In genomic region chrX:49260221-49260985, GRCh38 we compare ENCODE assay signal across 19 cellular contexts. TPM values are rescaled to one million over a fixed set of nuclear protein-coding genes. Genes with fewer than 3 reads are reported as not detected.
DNase-seq lines count a peak whose midpoint lies in the region; ATAC-seq and TF ChIP-seq lines count a peak whose summit lies in the region.
"Had no signal": no experiment of that assay in that cellular context is flagged by ENCODE, and none has a peak within 500 bp of the region (broad histone marks: within the 10 kb centered on the region; RNA-seq: fewer than 3 reads in every experiment).

No MANE protein-coding gene starts in this region.

- H3K9me3 Mint-ChIP-seq in T-helper 2 cell treated with Interferon-gamma antibody and Interleukin-4, amounts not matched to agents 5 μg/mL and 100 μg/mL, for 36 hours, result no peaks in the 10 kb centered on the region
- no peaks in the 10 kb centered on the region for H3K9me3 Mint-ChIP-seq in activated naive CD4-positive, alpha-beta T cell treated with anti-CD3 and anti-CD28 coated beads, Interleukin-2, amount 50 U/mL, for 24 hours
- H3K9me3 Mint-ChIP-seq in activated naive CD4-positive, alpha-beta T cell treated with anti-CD3 and anti-CD28 coated beads, Interleukin-2, amount 10 ng/mL, durations not matched to agents 7 days and 5 days, result no peaks in the 10 kb centered on the region
- H3K9me3 Mint-ChIP-seq in activated T-cell treated with anti-CD3 and anti-CD28 coated beads, Interleukin-2, amount 50 U/mL, for 4 hours, result no peaks in the 10 kb centered on the region
- H3K9me3 Mint-ChIP-seq: IgD-negative memory B cell had no signal

- TF ChIP-seq CTCF in osteoblast (IDR thresholded peaks at IDR 0.05; ENCODE audit: extremely low read depth, low read depth, low read length) (no peak), gastroesophageal sphincter (IDR thresholded peaks at IDR 0.05) (no peak)

- no peaks in the 10 kb centered on the region for H3K79me2 ChIP-seq in osteoblast (ENCODE audit: insufficient read depth, low read length)

- H2AFZ ChIP-seq in osteoblast (ENCODE audit: low read length), result no peak overlapping the region

- H3K4me1 ChIP-seq in osteoblast (ENCODE audit: insufficient read depth, low read length) (no peaks in the 10 kb centered on the region), gastroesophageal sphincter (no peaks in the 10 kb centered on the region)

- no peaks in the 10 kb centered on the region for H4K20me1 ChIP-seq in osteoblast (ENCODE audit: insufficient read depth, low read length)

- H3K27ac ChIP-seq in osteoblast (ENCODE audit: low read depth, low read length), result no peak overlapping the region
- H3K27ac ChIP-seq in gastroesophageal sphincter, result no peak overlapping the region

- no peak for DNase-seq in T-helper 2 cell treated with Interferon-gamma antibody and Interleukin-4, amounts not matched to agents 5 μg/mL and 100 μg/mL, for 36 hours (ENCODE audit: low spot score)
- DNase-seq in T-helper 2 cell (no peak), osteoblast (ENCODE audit: insufficient read length, low spot score, missing footprints) (peak; percentile 70)
- no peak for DNase-seq in activated naive CD4-positive, alpha-beta T cell treated with anti-CD3 and anti-CD28 coated beads, Interleukin-2, amount 10 ng/mL, durations not matched to agents 7 days and 5 days
- DNase-seq in activated T-cell treated with anti-CD3 and anti-CD28 coated beads, Interleukin-2, amount 50 U/mL, for 4 hours, result no peak
- DNase-seq: 8988T, DND-41, NCI-H1105 treated with DMSO at 0.1 percent for 48 hours, NCI-H1694 treated with DMSO at 0.1 percent for 48 hours, NCI-H226, NCI-H524 treated with DMSO at 0.1 percent for 48 hours had no signal

- peaks cover 34% of the 10 kb centered on the region for H3K4me1 Mint-ChIP-seq in T-helper 2 cell treated with Interferon-gamma antibody and Interleukin-4, amounts not matched to agents 5 μg/mL and 100 μg/mL, for 36 hours (ENCODE audit: low read depth)
- H3K4me1 Mint-ChIP-seq in activated naive CD4-positive, alpha-beta T cell treated with anti-CD3 and anti-CD28 coated beads, Interleukin-2, amount 50 U/mL, for 24 hours, result peaks cover 46% of the 10 kb centered on the region
- H3K4me1 Mint-ChIP-seq in activated naive CD4-positive, alpha-beta T cell treated with anti-CD3 and anti-CD28 coated beads, Interleukin-2, amount 10 ng/mL, durations not matched to agents 7 days and 5 days, result peaks cover 31% of the 10 kb centered on the region
- H3K4me1 Mint-ChIP-seq in activated T-cell treated with anti-CD3 and anti-CD28 coated beads, Interleukin-2, amount 50 U/mL, for 4 hours (ENCODE audit: low read depth), result peaks cover 47% of the 10 kb centered on the region

- TF ChIP-seq EP300 in gastroesophageal sphincter (IDR thresholded peaks at IDR 0.05), result no peak

- H3K27me3 ChIP-seq in osteoblast (ENCODE audit: insufficient read depth, low read length) (no peaks in the 10 kb centered on the region), gastroesophageal sphincter (no peaks in the 10 kb centered on the region)

- H3K27me3 Mint-ChIP-seq in T-helper 2 cell treated with Interferon-gamma antibody and Interleukin-4, amounts not matched to agents 5 μg/mL and 100 μg/mL, for 36 hours (ENCODE audit: low read depth), result no peaks in the 10 kb centered on the region
- H3K27me3 Mint-ChIP-seq in activated naive CD4-positive, alpha-beta T cell treated with anti-CD3 and anti-CD28 coated beads, Interleukin-2, amount 50 U/mL, for 24 hours, result no peaks in the 10 kb centered on the region
- H3K27me3 Mint-ChIP-seq in activated naive CD4-positive, alpha-beta T cell treated with anti-CD3 and anti-CD28 coated beads, Interleukin-2, amount 10 ng/mL, durations not matched to agents 7 days and 5 days, result no peaks in the 10 kb centered on the region
- H3K27me3 Mint-ChIP-seq in activated T-cell treated with anti-CD3 and anti-CD28 coated beads, Interleukin-2, amount 50 U/mL, for 4 hours (ENCODE audit: low read depth), result no peaks in the 10 kb centered on the region

- H3K36me3 ChIP-seq in osteoblast (ENCODE audit: insufficient read depth, low read length) (no peaks in the 10 kb centered on the region), gastroesophageal sphincter (no peaks in the 10 kb centered on the region)

- H3K27ac Mint-ChIP-seq in T-helper 2 cell treated with Interferon-gamma antibody and Interleukin-4, amounts not matched to agents 5 μg/mL and 100 μg/mL, for 36 hours, result peak overlapping the region; percentile 55
- H3K27ac Mint-ChIP-seq in activated naive CD4-positive, alpha-beta T cell treated with anti-CD3 and anti-CD28 coated beads, Interleukin-2, amount 50 U/mL, for 24 hours, result peak overlapping the region; percentile 30
- no peak overlapping the region for H3K27ac Mint-ChIP-seq in activated naive CD4-positive, alpha-beta T cell treated with anti-CD3 and anti-CD28 coated beads, Interleukin-2, amount 10 ng/mL, durations not matched to agents 7 days and 5 days

- ATAC-seq in activated T-cell treated with anti-CD3 and anti-CD28 coated beads, Interleukin-2, amount 50 U/mL, for 4 hours, result no peak
- ATAC-seq in HG03108 (IDR thresholded peaks at IDR 0.05; ENCODE audit: unreplicated experiment) (no peak), gastroesophageal sphincter (no peak)
- ATAC-seq: Panc1 had no signal

- no peak overlapping the region for H3K4me3 Mint-ChIP-seq in T-helper 2 cell treated with Interferon-gamma antibody and Interleukin-4, amounts not matched to agents 5 μg/mL and 100 μg/mL, for 36 hours
- no peak overlapping the region for H3K4me3 Mint-ChIP-seq in activated naive CD4-positive, alpha-beta T cell treated with anti-CD3 and anti-CD28 coated beads, Interleukin-2, amount 50 U/mL, for 24 hours
- no peak overlapping the region for H3K4me3 Mint-ChIP-seq in activated naive CD4-positive, alpha-beta T cell treated with anti-CD3 and anti-CD28 coated beads, Interleukin-2, amount 10 ng/mL, durations not matched to agents 7 days and 5 days
- peak overlapping the region; percentile 60 for H3K4me3 Mint-ChIP-seq in activated T-cell treated with anti-CD3 and anti-CD28 coated beads, Interleukin-2, amount 50 U/mL, for 4 hours

- no CpG with 5 or more reads among the region's 17 CpGs for WGBS in gastroesophageal sphincter (ENCODE audit: low coverage in 1 of 2), 2 donors

- H3K9me3 ChIP-seq in osteoblast (ENCODE audit: low read depth, low read length) (no peaks in the 10 kb centered on the region), gastroesophageal sphincter (no peaks in the 10 kb centered on the region)

- peaks cover 14% of the 10 kb centered on the region for H3K36me3 Mint-ChIP-seq in T-helper 2 cell treated with Interferon-gamma antibody and Interleukin-4, amounts not matched to agents 5 μg/mL and 100 μg/mL, for 36 hours (ENCODE audit: low read depth)
- H3K36me3 Mint-ChIP-seq in activated naive CD4-positive, alpha-beta T cell treated with anti-CD3 and anti-CD28 coated beads, Interleukin-2, amount 50 U/mL, for 24 hours, result no peaks in the 10 kb centered on the region
- peaks cover 3% of the 10 kb centered on the region for H3K36me3 Mint-ChIP-seq in activated naive CD4-positive, alpha-beta T cell treated with anti-CD3 and anti-CD28 coated beads, Interleukin-2, amount 10 ng/mL, durations not matched to agents 7 days and 5 days
- H3K36me3 Mint-ChIP-seq in activated T-cell treated with anti-CD3 and anti-CD28 coated beads, Interleukin-2, amount 50 U/mL, for 4 hours (ENCODE audit: insufficient read depth), result no peaks in the 10 kb centered on the region
- H3K36me3 Mint-ChIP-seq: IgD-negative memory B cell had no signal

- H3K4me3 ChIP-seq in osteoblast (ENCODE audit: insufficient read depth, low read length) (no peak overlapping the region), gastroesophageal sphincter (no peak overlapping the region)

- CTCF ChIA-PET in activated naive CD4-positive, alpha-beta T cell treated with anti-CD3 and anti-CD28 coated beads, Interleukin-2, amount 10 ng/mL, durations not matched to agents 7 days and 5 days (lab: Charles Lee), result no interaction called here

- TF ChIP-seq POLR2A in gastroesophageal sphincter (IDR thresholded peaks at IDR 0.05), result no peak

- no peak overlapping the region for H3K4me2 ChIP-seq in osteoblast (ENCODE audit: insufficient read depth, low read length)

RNA-seq across cellular contexts. Expression of gene FOXP3, which starts 4.1 kb away (rescaled TPM):
- 10 to 100 TPM; 14.7 to 18.5 (median 16.1) TPM for total RNA-seq in activated T-cell treated with anti-CD3 and anti-CD28 coated beads, Interleukin-2, amount 50 U/mL, for 4 hours
- total RNA-seq in osteoblast (not detected in 2 replicates), gastroesophageal sphincter (under 1 TPM in 1 of 4 donors, not detected in 3; 0.22 TPM)
- total RNA-seq: HT1080, LHCN-M2 had no signal

RNA-seq across cellular contexts. Expression of gene PPP1R3F, which starts 9.2 kb away (rescaled TPM):
- total RNA-seq in activated T-cell treated with anti-CD3 and anti-CD28 coated beads, Interleukin-2, amount 50 U/mL, for 4 hours, result 1 to 10 TPM; 2.4 to 3.4 (median 3.1) TPM
- total RNA-seq in osteoblast, result 3.2 and 4.0 TPM in 2 replicates
- total RNA-seq in gastroesophageal sphincter, result 10 to 100 TPM; 12.0 to 27.5 (median 17.0) TPM

RNA-seq across cellular contexts. Expression of gene CCDC22, which starts 25.1 kb away (rescaled TPM):
- total RNA-seq in activated T-cell treated with anti-CD3 and anti-CD28 coated beads, Interleukin-2, amount 50 U/mL, for 4 hours, result 10 to 100 TPM; 22.7 to 23.4 (median 22.8) TPM
- total RNA-seq in osteoblast (13.3 and 15.6 TPM in 2 replicates), gastroesophageal sphincter (10 to 100 TPM; 10.7 to 17.9 (median 14.1) TPM)

RNA-seq across cellular contexts. Expression of gene CACNA1F, which starts 27.3 kb away (rescaled TPM):
- total RNA-seq in activated T-cell treated with anti-CD3 and anti-CD28 coated beads, Interleukin-2, amount 50 U/mL, for 4 hours, result under 1 TPM in 2 of 3 donors, not detected in 1; 0.13 to 0.19 TPM
- total RNA-seq in osteoblast (not detected in 2 replicates), gastroesophageal sphincter (1 to 10 TPM in 1 of 4 donors, not detected in 3; 1.7 TPM)
- total RNA-seq: HT1080, LHCN-M2 had no signal

RNA-seq across cellular contexts. Expression of gene GAGE10, which starts 43.0 kb away (rescaled TPM):
- not detected for total RNA-seq in activated T-cell treated with anti-CD3 and anti-CD28 coated beads, Interleukin-2, amount 50 U/mL, for 4 hours
- total RNA-seq in osteoblast, result not detected in 2 replicates
- total RNA-seq in gastroesophageal sphincter, result not detected
- total RNA-seq: H7, HT1080, LHCN-M2 had no signal

Comparison
In these comparisons a context has a peak if more than half of its experiments do, and no peak if none do; other contexts are left out.
1. RNA of gene FOXP3, which starts 4.1 kb away (total RNA-seq): 14.7 to 18.5 TPM in activated T-cell treated with anti-CD3 and anti-CD28 coated beads, Interleukin-2, amount 50 U/mL, for 4 hours; 0.22 TPM in gastroesophageal sphincter and not detected in osteoblast; every median in the first group is over 10 times any median in the second.